Comparison of ENCODE assay signal across 15 cellular contexts in genomic region chr22:22219140-22219996, GRCh38. TPM values are rescaled to one million over a fixed set of nuclear protein-coding genes. Genes with fewer than 3 reads are reported as not detected.
DNase-seq lines count a peak whose midpoint lies in the region; ATAC-seq, FAIRE-seq and TF ChIP-seq lines count a peak whose summit lies in the region.
"Had no signal": no experiment of that assay in that cellular context is flagged by ENCODE, and none has a peak within 500 bp of the region (broad histone marks: within the 10 kb centered on the region; RNA-seq: fewer than 3 reads in every experiment).

No MANE protein-coding gene starts in this region.

- peaks cover 3% of the 10 kb centered on the region; the same call in 1 of the 2 replicates for H4K20me1 ChIP-seq in K562 (replicated peaks; ENCODE audit: control insufficient read depth, insufficient read depth, low read length)

- whole genome bisulfite sequencing in K562 (ENCODE audit: insufficient coverage, low coverage, missing lambda C conversion rate): 1% methylated on average over 6 of the region's 6 CpGs

- CTCF ChIA-PET in K562 (lab: Yijun Ruan, JAX; ENCODE audit: low intra/inter-chr PET ratio): no interaction called here

- H3K27ac ChIP-seq in K562 (ENCODE audit: extremely low read depth, low read depth, low read length): no peak overlapping the region
- H3K27ac ChIP-seq: Peyer's patch had no signal

- TF ChIP-seq CTCF in K562 (IDR thresholded peaks at IDR 0.05 in 2 of 3, conservative IDR thresholded peaks at IDR 0.05 in 1 of 3; ENCODE audit: insufficient read depth in 2 of 3, low read depth in 1 of 3, low read length in 3 of 3) (no peak), foreskin fibroblast (IDR thresholded peaks at IDR 0.05; ENCODE audit: low read depth, low read length) (no peak)

- H3K9me3 ChIP-seq in K562 (replicated peaks; ENCODE audit: control insufficient read depth, insufficient read depth, low read depth, low read length): no peaks in the 10 kb centered on the region
- H3K9me3 ChIP-seq: MG63, Peyer's patch had no signal

- no peaks in the 10 kb centered on the region for H3K36me3 ChIP-seq in K562 (ENCODE audit: control insufficient read depth, insufficient read depth, low read length)
- H3K36me3 ChIP-seq: MG63, Peyer's patch had no signal

- no peak for TF ChIP-seq POLR2A in K562 (conservative IDR thresholded peaks at IDR 0.05)

- no peak for FAIRE-seq in K562 (lab: Jason Lieb, UNC)

- peaks cover 12 to 38% of the 10 kb centered on the region in 2 experiments; a peak in 4 of 5 replicates for H3K27me3 ChIP-seq in K562 (ENCODE audit: control insufficient read depth in 2 of 2, insufficient read depth in 2 of 2, low read length in 2 of 2)
- H3K27me3 ChIP-seq: MG63, Peyer's patch had no signal

- no peak overlapping the region for H3K4me2 ChIP-seq in K562 (ENCODE audit: insufficient read depth, low read length)

- no peak for TF ChIP-seq RAD21 in K562 (CRISPR knock-in tag; conservative IDR thresholded peaks at IDR 0.05 in 1 of 2, IDR thresholded peaks at IDR 0.05 in 1 of 2)

- H2AFZ ChIP-seq in K562 (ENCODE audit: low read depth, low read length): no peak overlapping the region

- in situ Hi-C loops in K562 (cut with MboI): loop anchor here (5.0 kb wide), 1 partner anchor 123 kb away; no protein-coding TSS in a partner anchor

- 0 out of 5 replicates have a peak, but pooled peaks cover 0 to 2% of the 10 kb centered on the region in 2 experiments for H3K4me1 ChIP-seq in K562 (replicated peaks in 1 of 2; ENCODE audit: control insufficient read depth in 2 of 2, insufficient read depth in 2 of 2, low read length in 2 of 2)

- H3K4me3 ChIP-seq in K562: no peak overlapping the region
- no peak overlapping the region for H3K4me3 ChIP-seq in foreskin fibroblast (ENCODE audit: low read depth in 1 of 2, low read length in 2 of 2)
- H3K4me3 ChIP-seq: MG63, Peyer's patch had no signal

- intact Hi-C loops in K562 (cut with micrococcal nuclease): loop anchor here (2.0 to 10.0 kb wide), 2 partner anchors 115 to 645 kb away; no protein-coding TSS in a partner anchor

- BruUV-seq in K562 (replicated peaks; lab: Mats Ljungman, UMichigan): no TSS peak

- peak overlapping the region in 1 of 2 experiments; percentile 17; a peak in 1 of 4 replicates for H3K9ac ChIP-seq in K562 (ENCODE audit: insufficient read depth in 1 of 2, low read depth in 2 of 2, low read length in 2 of 2)

- no peaks in the 10 kb centered on the region for H3K9me1 ChIP-seq in K562 (ENCODE audit: control insufficient read depth, insufficient read depth, low read length)

- no peak for TF ChIP-seq EP300 in K562 (IDR thresholded peaks at IDR 0.05; ENCODE audit: low read length)

- ATAC-seq in K562 (no peak), HG03196 (IDR thresholded peaks at IDR 0.05; ENCODE audit: unreplicated experiment) (no peak)

- no peaks in the 10 kb centered on the region for H3K79me2 ChIP-seq in K562 (ENCODE audit: control insufficient read depth, insufficient read depth, low read length)

- POLR2A ChIA-PET in K562 (lab: Yijun Ruan, JAX): interaction anchor here (0.7 to 2.0 kb wide), 8 partner anchors 10 to 898 kb away, joined by 3 to 7 read pairs (median 4); no protein-coding TSS in a partner anchor

- DNase-seq in activated CD8-positive, alpha-beta memory T cell treated with anti-CD3 and anti-CD28 coated beads, Interleukin-2, amount 50 U/mL, for 48 hours: peak; percentile 28
- DNase-seq in activated CD8-positive, alpha-beta memory T cell treated with anti-CD3 and anti-CD28 coated beads for 24 hours: no peak
- DNase-seq in NCI-H2029 (lab: John Stamatoyannopoulos, UW) (peak; percentile 87), K562 (ENCODE audit: extremely low read depth in 1 of 4, low spot score in 3 of 4) (peak in 2 of 4 experiments; percentile 25 to 39), foreskin fibroblast (no peak), KG1 (lab: John Stamatoyannopoulos, UW) (no peak)
- DNase-seq: CD4-positive, alpha-beta T cell; HFFc6; MG63; NCI-H774; Peyer's patch; Right ventricle myocardium superior had no signal

TF ChIP-seq in K562, 482 proteins besides CTCF, POLR2A, EP300 and RAD21 (continues in another document):
- TF ChIP-seq PML (IDR thresholded peaks at IDR 0.05; ENCODE audit: low read length) (no peak), ZNF785 (CRISPR knock-in tag; IDR thresholded peaks at IDR 0.05) (0 out of 2 replicates have a peak, but pooled peaks have one; percentile 8), XRCC5 (IDR thresholded peaks at IDR 0.05; ENCODE audit: low read depth, low read length) (no peak), NR2C2 (CRISPR knock-in tag; IDR thresholded peaks at IDR 0.05) (no peak), NR2C2 (tag; IDR thresholded peaks at IDR 0.05) (no peak), TAL1 (IDR thresholded peaks at IDR 0.05) (no peak), CHD1 (IDR thresholded peaks at IDR 0.05; ENCODE audit: low read length) (peak; percentile 74), ZNF316 (IDR thresholded peaks at IDR 0.05) (no peak), TAF15 (IDR thresholded peaks at IDR 0.05; ENCODE audit: low read depth, low read length) (no peak), ZZZ3 (IDR thresholded peaks at IDR 0.05) (no peak), KDM5B (IDR thresholded peaks at IDR 0.05; ENCODE audit: insufficient replicate concordance, low read depth, low read length) (peak; percentile 38), TFE3 (CRISPR knock-in tag; IDR thresholded peaks at IDR 0.05) (no peak), ZNF24 (IDR thresholded peaks at IDR 0.05) (no peak), ZNF217 (CRISPR knock-in tag; IDR thresholded peaks at IDR 0.05) (no peak), ZNF511 (CRISPR knock-in tag; IDR thresholded peaks at IDR 0.05) (peak; percentile 45; the same call in 1 of the 2 replicates), TAF9B (IDR thresholded peaks at IDR 0.05; ENCODE audit: partially characterized antibody) (no peak), MED1 (CRISPR knock-in tag; IDR thresholded peaks at IDR 0.05; ENCODE audit: borderline replicate concordance) (no peak), ZNF133 (CRISPR knock-in tag; IDR thresholded peaks at IDR 0.05) (0 out of 2 replicates have a peak, but pooled peaks have one; percentile 79), FOXJ2 (tag; IDR thresholded peaks at IDR 0.05) (no peak), SNAPC5 (CRISPR knock-in tag; IDR thresholded peaks at IDR 0.05) (no peak), SP2 (IDR thresholded peaks at IDR 0.05; ENCODE audit: extremely low read depth, low read depth, low read length, poor library complexity, severe bottlenecking) (no peak), HNRNPK (IDR thresholded peaks at IDR 0.05; ENCODE audit: low read depth, low read length, poor library complexity, severe bottlenecking) (no peak), MTA2 (IDR thresholded peaks at IDR 0.05; ENCODE audit: low read depth) (no peak), SOX6 (IDR thresholded peaks at IDR 0.05) (no peak), ZBTB9 (CRISPR knock-in tag; IDR thresholded peaks at IDR 0.05) (0 out of 2 replicates have a peak, but pooled peaks have one; percentile 37)

RNA-seq across cellular contexts. Expression of gene VPREB1, which starts 25.2 kb away (rescaled TPM):
- not detected in 2 replicates for total RNA-seq in K562 (2011; cell fraction: chromatin; rRNA removed; ENCODE audit: low replicate concordance)
- not detected in 2 replicates for total RNA-seq in K562 (2011; cell fraction: nucleolus; rRNA removed)
- not detected in 2 replicates for total RNA-seq in K562 (2011; cell fraction: nucleoplasm; rRNA removed)
- total RNA-seq in K562 (2014; rRNA removed) (not detected in 2 replicates), K562 (2014; rRNA removed; fragmentation: Illumina TruSeq; extraction: Trizol) (not detected in 2 replicates), K562 (2015; rRNA removed; fragmentation: Illumina TruSeq; extraction: Trizol) (not detected in 2 replicates), K562 (2021) (not detected in 2 replicates)
- polyA plus RNA-seq in K562 (2011; rRNA removed) (not detected in 2 replicates), K562 (2014; fragmentation: Illumina TruSeq; extraction: Trizol) (not detected in 2 replicates), K562 (2014; fragmentation: Nextera tagmentation; extraction: Ambion mirVana) (not detected), K562 (2014; rRNA removed) (not detected in 2 replicates)
- not detected in 2 replicates for polyA plus RNA-seq in K562 (2011; cell fraction: cytosol; rRNA removed)
- polyA plus RNA-seq in K562 (2011; cell fraction: nucleus; rRNA removed): not detected in 2 replicates
- polyA plus RNA-seq in K562 (2012): not detected in 2 replicates
- polyA minus RNA-seq in K562 (2011; rRNA and poly(A)+ RNA removed): not detected in 2 replicates
- not detected in 2 replicates for polyA minus RNA-seq in K562 (2011; cell fraction: cytosol; rRNA and poly(A)+ RNA removed)
- not detected in 2 replicates for polyA minus RNA-seq in K562 (2011; cell fraction: nucleus; rRNA and poly(A)+ RNA removed)
- total RNA-seq: A673; CD4-positive, alpha-beta T cell; H4; HFFc6; Peyer's patch; Right ventricle myocardium superior had no signal

Comparison
In these comparisons a context has a peak if more than half of its experiments do, and no peak if none do; other contexts are left out.
1. DNase-seq: peak in activated CD8-positive, alpha-beta memory T cell treated with anti-CD3 and anti-CD28 coated beads, Interleukin-2, amount 50 U/mL, for 48 hours (single experiment) and NCI-H2029 (single experiment); none in activated CD8-positive, alpha-beta memory T cell treated with anti-CD3 and anti-CD28 coated beads for 24 hours (single experiment), foreskin fibroblast (0 of 2) and KG1 (single experiment).